1 cellular context compared by ENCODE assay signal in the genomic region with DNA sequence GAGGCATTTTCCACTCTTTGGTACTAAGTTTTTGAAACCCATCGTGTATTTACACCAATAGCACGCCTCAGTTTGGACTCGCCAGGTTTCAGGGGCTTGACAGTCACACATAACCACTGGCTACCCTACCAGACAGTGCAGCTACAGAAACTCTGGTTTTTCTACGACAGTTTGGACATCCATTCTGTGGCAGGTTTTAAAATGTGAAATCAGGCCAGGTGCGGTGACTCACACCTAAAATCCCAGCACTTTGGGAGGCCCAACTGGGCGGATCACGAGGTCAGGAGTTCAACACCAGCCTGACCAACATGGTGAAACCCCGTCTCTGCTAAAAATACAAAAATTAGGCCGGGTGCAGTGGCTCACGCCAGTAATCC.
TF ChIP-seq lines count a peak whose summit lies in the region.

No MANE protein-coding gene starts in this region.

TF ChIP-seq in GM12878, 131 proteins besides CTCF, POLR2A, EP300 and RAD21:
- TF ChIP-seq SPI1 (IDR thresholded peaks at IDR 0.05; ENCODE audit: borderline replicate concordance, insufficient read depth, low read depth, low read length) (no peak), NR2F1 (conservative IDR thresholded peaks at IDR 0.05) (0 out of 2 replicates have a peak, but pooled peaks have one; percentile 18)
- TF ChIP-seq, protein P1, sequence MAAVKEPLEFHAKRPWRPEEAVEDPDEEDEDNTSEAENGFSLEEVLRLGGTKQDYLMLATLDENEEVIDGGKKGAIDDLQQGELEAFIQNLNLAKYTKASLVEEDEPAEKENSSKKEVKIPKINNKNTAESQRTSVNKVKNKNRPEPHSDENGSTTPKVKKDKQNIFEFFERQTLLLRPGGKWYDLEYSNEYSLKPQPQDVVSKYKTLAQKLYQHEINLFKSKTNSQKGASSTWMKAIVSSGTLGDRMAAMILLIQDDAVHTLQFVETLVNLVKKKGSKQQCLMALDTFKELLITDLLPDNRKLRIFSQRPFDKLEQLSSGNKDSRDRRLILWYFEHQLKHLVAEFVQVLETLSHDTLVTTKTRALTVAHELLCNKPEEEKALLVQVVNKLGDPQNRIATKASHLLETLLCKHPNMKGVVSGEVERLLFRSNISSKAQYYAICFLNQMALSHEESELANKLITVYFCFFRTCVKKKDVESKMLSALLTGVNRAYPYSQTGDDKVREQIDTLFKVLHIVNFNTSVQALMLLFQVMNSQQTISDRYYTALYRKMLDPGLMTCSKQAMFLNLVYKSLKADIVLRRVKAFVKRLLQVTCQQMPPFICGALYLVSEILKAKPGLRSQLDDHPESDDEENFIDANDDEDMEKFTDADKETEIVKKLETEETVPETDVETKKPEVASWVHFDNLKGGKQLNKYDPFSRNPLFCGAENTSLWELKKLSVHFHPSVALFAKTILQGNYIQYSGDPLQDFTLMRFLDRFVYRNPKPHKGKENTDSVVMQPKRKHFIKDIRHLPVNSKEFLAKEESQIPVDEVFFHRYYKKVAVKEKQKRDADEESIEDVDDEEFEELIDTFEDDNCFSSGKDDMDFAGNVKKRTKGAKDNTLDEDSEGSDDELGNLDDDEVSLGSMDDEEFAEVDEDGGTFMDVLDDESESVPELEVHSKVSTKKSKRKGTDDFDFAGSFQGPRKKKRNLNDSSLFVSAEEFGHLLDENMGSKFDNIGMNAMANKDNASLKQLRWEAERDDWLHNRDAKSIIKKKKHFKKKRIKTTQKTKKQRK (IDR thresholded peaks at IDR 0.05; ENCODE audit: low read depth, low read length) = no peak
- TF ChIP-seq, protein P2, sequence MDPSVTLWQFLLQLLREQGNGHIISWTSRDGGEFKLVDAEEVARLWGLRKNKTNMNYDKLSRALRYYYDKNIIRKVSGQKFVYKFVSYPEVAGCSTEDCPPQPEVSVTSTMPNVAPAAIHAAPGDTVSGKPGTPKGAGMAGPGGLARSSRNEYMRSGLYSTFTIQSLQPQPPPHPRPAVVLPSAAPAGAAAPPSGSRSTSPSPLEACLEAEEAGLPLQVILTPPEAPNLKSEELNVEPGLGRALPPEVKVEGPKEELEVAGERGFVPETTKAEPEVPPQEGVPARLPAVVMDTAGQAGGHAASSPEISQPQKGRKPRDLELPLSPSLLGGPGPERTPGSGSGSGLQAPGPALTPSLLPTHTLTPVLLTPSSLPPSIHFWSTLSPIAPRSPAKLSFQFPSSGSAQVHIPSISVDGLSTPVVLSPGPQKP (IDR thresholded peaks at IDR 0.05; ENCODE audit: low read depth, low read length) = no peak
TF ChIP-seq in GM12878: peak in this region for 1.
